In genomic region chr20:23161244-23161875, GRCh38 we compare ENCODE assay signal across 9 cellular contexts.
DNase-seq lines count a peak whose midpoint lies in the region; ATAC-seq and TF ChIP-seq lines count a peak whose summit lies in the region.
"Had no signal": no experiment of that assay in that cellular context is flagged by ENCODE, and none has a peak within 500 bp of the region (broad histone marks: within the 10 kb centered on the region; RNA-seq: fewer than 3 reads in every experiment).

No MANE protein-coding gene starts in this region.

- H3K4me3 ChIP-seq in esophagus (ENCODE audit: low read depth in 1 of 2, low read length in 2 of 2) (no peak overlapping the region), gastrocnemius medialis (no peak overlapping the region)

- H3K36me3 ChIP-seq in esophagus (ENCODE audit: control insufficient read depth in 2 of 2, insufficient read depth in 2 of 2, low read length in 1 of 2) = no peaks in the 10 kb centered on the region
- no peaks in the 10 kb centered on the region for H3K36me3 ChIP-seq in gastrocnemius medialis

- TF ChIP-seq POLR2A in gastrocnemius medialis (IDR thresholded peaks at IDR 0.05) = no peak

- H3K27me3 ChIP-seq in esophagus (ENCODE audit: control insufficient read depth in 1 of 2, insufficient read depth in 2 of 2, low read length in 2 of 2) (no peaks in the 10 kb centered on the region), gastrocnemius medialis (no peaks in the 10 kb centered on the region)

- WGBS in esophagus, 2 donors = 47 to 63% methylated on average over 17 of the region's 17 CpGs

- peak; percentile 62 for ATAC-seq in GM18511 (IDR thresholded peaks at IDR 0.05; ENCODE audit: unreplicated experiment)
- ATAC-seq in gastrocnemius medialis = no peak
- ATAC-seq: activated CD8-positive, alpha-beta T cell treated with anti-CD3 and anti-CD28 coated beads for 36 hours had no signal

- DNase-seq in MV-4-11 (lab: John Stamatoyannopoulos, UW) (peak; percentile 63), gastrocnemius medialis (no peak), NOMO-1 treated with dmso at 0.1 percent for 144 hours (lab: John Stamatoyannopoulos, UW; ENCODE audit: unreplicated experiment) (no peak), activated gamma-delta T cell (lab: John Stamatoyannopoulos, UW) (no peak), NCI-H1417 (lab: John Stamatoyannopoulos, UW) (no peak)
- no peak for DNase-seq in stimulated activated CD4-positive, alpha-beta T cell treated with anti-CD3 and anti-CD28 coated beads, Interleukin-15, amount 100 ng/mL, for 24 hours
- DNase-seq: activated CD8-positive, alpha-beta T cell treated with anti-CD3 and anti-CD28 coated beads for 36 hours had no signal

- intact Hi-C loops in gastrocnemius medialis (cut with DNase I; ENCODE audit: low total_unique reads) = loop anchor here (5.0 kb wide), 2 partner anchors 114 to 1891 kb away; partner anchors contain the start of gene THBD

- no peaks in the 10 kb centered on the region for H3K9me3 ChIP-seq in esophagus (ENCODE audit: control insufficient read depth in 2 of 2, insufficient read depth in 1 of 2, low read depth in 1 of 2, low read length in 1 of 2)
- no peaks in the 10 kb centered on the region for H3K9me3 ChIP-seq in gastrocnemius medialis

- in situ Hi-C loops in gastrocnemius medialis (cut with MboI; ENCODE audit: low sequenced_read_pairs in 4 of 4) = loop anchor here (25.0 kb wide), 1 partner anchor 476 kb away; the partner anchor contains the start of gene CST3 (in 4 of the 4)

- H3K4me1 ChIP-seq in esophagus (ENCODE audit: control insufficient read depth in 2 of 2, insufficient read depth in 2 of 2, low read length in 1 of 2) (peaks cover under 1 to 20% of the 10 kb centered on the region in 2 donors), gastrocnemius medialis (peaks cover 51 to 64% of the 10 kb centered on the region in 2 donors)

- TF ChIP-seq CTCF in gastrocnemius medialis (IDR thresholded peaks at IDR 0.05 in 4 of 5, conservative IDR thresholded peaks at IDR 0.05 in 1 of 5) = no peak

- H3K27ac ChIP-seq in esophagus (ENCODE audit: low read depth in 2 of 2, low read length in 1 of 2) = peak overlapping the region; percentile 84 to 88
- peak overlapping the region; percentile 77 to 83 (median 78) for H3K27ac ChIP-seq in gastrocnemius medialis
